37 cellular contexts compared by ENCODE assay signal in genomic region chr15:68489426-68489825, GRCh38. TPM values are rescaled to one million over a fixed set of nuclear protein-coding genes. Genes with fewer than 3 reads are reported as not detected.
DNase-seq lines count a peak whose midpoint lies in the region; ATAC-seq, FAIRE-seq and TF ChIP-seq lines count a peak whose summit lies in the region.
"Had no signal": no experiment of that assay in that cellular context is flagged by ENCODE, and none has a peak within 500 bp of the region (broad histone marks: within the 10 kb centered on the region; RNA-seq: fewer than 3 reads in every experiment).

No MANE protein-coding gene starts in this region.

- H3K27ac ChIP-seq in ascending aorta (peak overlapping the region; percentile 44 to 93), mesenchymal stem cell (ENCODE audit: low read length, poor library complexity, severe bottlenecking) (peak overlapping the region; percentile 96)
- no peak overlapping the region for H3K27ac ChIP-seq in CD4-positive, alpha-beta T cell (ENCODE audit: low read depth, low read length)
- H3K27ac ChIP-seq: 22Rv1, psoas muscle, sigmoid colon, SJCRH30, WERI-Rb-1 had no signal

- H2BK15ac ChIP-seq in mesenchymal stem cell (ENCODE audit: low read depth, poor library complexity, severe bottlenecking) = no peak overlapping the region

- peaks cover 45% of the 10 kb centered on the region for H3K27me3 Mint-ChIP-seq in CD4-positive, alpha-beta T cell

- no peak overlapping the region for H2AK5ac ChIP-seq in mesenchymal stem cell (ENCODE audit: low read length, severe bottlenecking)

- H2AFZ ChIP-seq in mesenchymal stem cell (ENCODE audit: low read depth, low read length) = no peak overlapping the region

- H4K8ac ChIP-seq in mesenchymal stem cell (ENCODE audit: low read length) = no peak overlapping the region

- H2BK120ac ChIP-seq in mesenchymal stem cell (ENCODE audit: low read depth, low read length) = no peak overlapping the region

- H3K36me3 Mint-ChIP-seq in CD4-positive, alpha-beta T cell (ENCODE audit: low read depth) = no peaks in the 10 kb centered on the region
- H3K36me3 Mint-ChIP-seq: activated naive CD4-positive, alpha-beta T cell treated with anti-CD3 and anti-CD28 coated beads, Interleukin-2, amount 50 U/mL, for 72 hours; CD8-positive, alpha-beta memory T cell; mesothelial cell of epicardium; type B pancreatic cell had no signal

- FAIRE-seq in urothelium cell line (lab: Jason Lieb, UNC) = peak; percentile 83
- FAIRE-seq: GM12891, islet of Langerhans had no signal

- H3K4me3 ChIP-seq in ascending aorta (no peak overlapping the region), mesenchymal stem cell (ENCODE audit: insufficient read depth in 1 of 2, low read depth in 1 of 2, low read length in 2 of 2) (no peak overlapping the region)
- H3K4me3 ChIP-seq: MG63, psoas muscle, sigmoid colon, SJCRH30 had no signal

- H3K4me3 Mint-ChIP-seq in CD4-positive, alpha-beta T cell = no peak overlapping the region
- H3K4me3 Mint-ChIP-seq: activated CD4-positive, alpha-beta T cell treated with anti-CD3 and anti-CD28 coated beads, Interleukin-2, amount 10 ng/mL, durations not matched to agents 24 days and 14 days; CD8-positive, alpha-beta memory T cell; effector memory CD8-positive, alpha-beta T cell; mesothelial cell of epicardium; naive thymus-derived CD4-positive, alpha-beta T cell; type B pancreatic cell had no signal

- intact Hi-C loops in ascending aorta (cut with DNase I) = loop anchor here (5.0 kb wide), 2 partner anchors 48 to 137 kb away; no protein-coding TSS in a partner anchor
- intact Hi-C loops in CD4-positive, alpha-beta T cell (cut with DNase I, micrococcal nuclease) = no loop called here

- POLR2A ChIA-PET in CD4-positive, alpha-beta T cell (lab: Charles Lee) = no interaction called here

- H3K9ac ChIP-seq in mesenchymal stem cell (ENCODE audit: low read length) = no peak overlapping the region

- ATAC-seq in GM18868 (IDR thresholded peaks at IDR 0.05; ENCODE audit: unreplicated experiment) (no peak), GM21528 (IDR thresholded peaks at IDR 0.05; ENCODE audit: low FRiP score, unreplicated experiment) (no peak)
- ATAC-seq in CD4-positive, alpha-beta T cell (ENCODE audit: poor library complexity) = no peak
- ATAC-seq: activated naive CD4-positive, alpha-beta T cell treated with anti-CD3 and anti-CD28 coated beads, Interleukin-2, amount 50 U/mL, for 72 hours; effector memory CD8-positive, alpha-beta T cell; naive thymus-derived CD4-positive, alpha-beta T cell; Panc1; psoas muscle had no signal

- H3K36me3 ChIP-seq in ascending aorta = no peaks in the 10 kb centered on the region
- no peaks in the 10 kb centered on the region for H3K36me3 ChIP-seq in mesenchymal stem cell (ENCODE audit: control insufficient read depth in 1 of 2, insufficient read depth in 2 of 2, low read depth in 1 of 2, low read length in 2 of 2)
- H3K36me3 ChIP-seq: MG63, sigmoid colon, SJCRH30, WERI-Rb-1 had no signal

- H3K9me3 Mint-ChIP-seq in CD4-positive, alpha-beta T cell = no peaks in the 10 kb centered on the region
- H3K9me3 Mint-ChIP-seq: activated CD4-positive, alpha-beta T cell treated with anti-CD3 and anti-CD28 coated beads, Interleukin-2, amount 10 ng/mL, durations not matched to agents 24 days and 14 days; activated naive CD4-positive, alpha-beta T cell treated with anti-CD3 and anti-CD28 coated beads, Interleukin-2, amount 50 U/mL, for 72 hours; CD8-positive, alpha-beta memory T cell; effector memory CD8-positive, alpha-beta T cell; type B pancreatic cell had no signal

- peaks cover 15 to 39% of the 10 kb centered on the region in 2 donors for H3K4me1 ChIP-seq in ascending aorta
- H3K4me1 ChIP-seq in mesenchymal stem cell (ENCODE audit: control insufficient read depth, insufficient read depth, low read depth, low read length) = peaks cover 47% of the 10 kb centered on the region
- H3K4me1 ChIP-seq: psoas muscle, SJCRH30 had no signal

- no peaks in the 10 kb centered on the region for H3K27me3 ChIP-seq in ascending aorta
- no peaks in the 10 kb centered on the region for H3K27me3 ChIP-seq in mesenchymal stem cell (ENCODE audit: control insufficient read depth in 1 of 2, insufficient read depth in 1 of 2, low read length in 2 of 2)
- peaks cover 10% of the 10 kb centered on the region for H3K27me3 ChIP-seq in CD4-positive, alpha-beta T cell (ENCODE audit: control insufficient read depth, insufficient read depth, low read length)
- H3K27me3 ChIP-seq: MG63, sigmoid colon, SJCRH30 had no signal

- H3K4ac ChIP-seq in mesenchymal stem cell (ENCODE audit: low read depth in 1 of 2, low read length in 2 of 2) = no peak overlapping the region

- no peak overlapping the region for H3K4me2 ChIP-seq in mesenchymal stem cell (ENCODE audit: low read length, poor library complexity, severe bottlenecking)

- H3K4me1 Mint-ChIP-seq in CD4-positive, alpha-beta T cell (ENCODE audit: low read depth) = no peaks in the 10 kb centered on the region
- H3K4me1 Mint-ChIP-seq: activated CD4-positive, alpha-beta T cell treated with anti-CD3 and anti-CD28 coated beads, Interleukin-2, amount 10 ng/mL, durations not matched to agents 24 days and 14 days; CD8-positive, alpha-beta memory T cell had no signal

- no peak overlapping the region for H4K91ac ChIP-seq in mesenchymal stem cell (ENCODE audit: low read length)

- DNase-seq in DMS53 (lab: John Stamatoyannopoulos, UW) (peak; percentile 18), DMS53 treated with DMSO at 0.1 percent for 48 hours (lab: John Stamatoyannopoulos, UW; ENCODE audit: unreplicated experiment) (no peak), ascending aorta (ENCODE audit: low spot score in 2 of 2) (peak in 1 of 2 donors; percentile 13), mesenchymal stem cell (no peak), urothelium cell line (ENCODE audit: low spot score) (no peak)
- DNase-seq in CD4-positive, alpha-beta T cell = no peak
- DNase-seq: activated CD4-positive, alpha-beta T cell treated with anti-CD3 and anti-CD28 coated beads, Interleukin-2, amount 10 ng/mL, durations not matched to agents 24 days and 14 days; activated effector memory CD4-positive, alpha-beta T cell treated with Interleukin-2 at 50 U/mL for 16 hours; caudate nucleus; CD8-positive, alpha-beta memory T cell; DMS 273 treated with DMSO at 0.1 percent for 48 hours; effector memory CD8-positive, alpha-beta T cell; erythroblast; glutamatergic neuron; H7; KG1; MG63; naive thymus-derived CD4-positive, alpha-beta T cell; NCI-H1105; NCI-H1930; NCI-H2171 treated with DMSO at 0.1 percent for 48 hours; NCI-H510A treated with DMSO at 0.1 percent for 48 hours; psoas muscle; sigmoid colon; SJCRH30; stimulated activated CD4-positive, alpha-beta T cell treated with anti-CD3 and anti-CD28 coated beads, Interleukin-4, amount 100 ng/mL, for 24 hours; T1000; WERI-Rb-1 had no signal

- WGBS in mesenchymal stem cell = 69% methylated on average over 2 of the region's 3 CpGs

- TF ChIP-seq CTCF in ascending aorta (IDR thresholded peaks at IDR 0.05) = no peak
- TF ChIP-seq CTCF in CD4-positive, alpha-beta T cell (IDR thresholded peaks at IDR 0.05) = no peak

- H2BK5ac ChIP-seq in mesenchymal stem cell (ENCODE audit: low read depth, low read length, poor library complexity, severe bottlenecking) = peak overlapping the region; percentile 88

- no peaks in the 10 kb centered on the region for H3K79me1 ChIP-seq in mesenchymal stem cell (replicated peaks; ENCODE audit: low read length, poor library complexity, severe bottlenecking)

- H3K18ac ChIP-seq in mesenchymal stem cell (ENCODE audit: low read depth in 1 of 2, low read length in 2 of 2) = peak overlapping the region in 1 of 2 experiments; percentile 25

- peak overlapping the region in 1 of 2 experiments; percentile 38 for H2BK12ac ChIP-seq in mesenchymal stem cell (ENCODE audit: low read length in 2 of 2)

- H3K9me3 ChIP-seq in ascending aorta = no peaks in the 10 kb centered on the region
- peaks cover 3% of the 10 kb centered on the region for H3K9me3 ChIP-seq in mesenchymal stem cell (ENCODE audit: control insufficient read depth, low read length)
- H3K9me3 ChIP-seq in CD4-positive, alpha-beta T cell (ENCODE audit: control insufficient read depth, low read length) = no peaks in the 10 kb centered on the region
- H3K9me3 ChIP-seq: MG63, psoas muscle, sigmoid colon, SJCRH30 had no signal

- H3K27ac Mint-ChIP-seq in CD4-positive, alpha-beta T cell = no peak overlapping the region
- H3K27ac Mint-ChIP-seq: activated CD4-positive, alpha-beta T cell treated with anti-CD3 and anti-CD28 coated beads, Interleukin-2, amount 10 ng/mL, durations not matched to agents 24 days and 14 days; activated naive CD4-positive, alpha-beta T cell treated with anti-CD3 and anti-CD28 coated beads, Interleukin-2, amount 50 U/mL, for 72 hours; CD8-positive, alpha-beta memory T cell; effector memory CD8-positive, alpha-beta T cell; mesothelial cell of epicardium; naive thymus-derived CD4-positive, alpha-beta T cell; type B pancreatic cell had no signal

- H3K14ac ChIP-seq in mesenchymal stem cell (ENCODE audit: low read length in 2 of 2) = no peak overlapping the region

- H3K23ac ChIP-seq in mesenchymal stem cell (ENCODE audit: low read length in 2 of 2) = no peak overlapping the region

- CTCF ChIA-PET in CD4-positive, alpha-beta T cell (lab: Charles Lee) = no interaction called here

RNA-seq across cellular contexts. Expression of gene ITGA11, which starts 57.5 kb away (rescaled TPM):
- total RNA-seq in ascending aorta = 136 TPM
- 146 TPM for polyA plus RNA-seq in mesenchymal stem cell (2013, experiment 1 of 2)
- 150 TPM for polyA plus RNA-seq in mesenchymal stem cell (2013, experiment 2 of 2)
- under 1 TPM; 0.08 to 0.20 TPM for total RNA-seq in CD4-positive, alpha-beta T cell
- total RNA-seq: CD8-positive, alpha-beta memory T cell; SJCRH30 had no signal
- polyA plus RNA-seq: CD8-positive, alpha-beta memory T cell had no signal

Comparison
In these comparisons a context has a peak if more than half of its experiments do, and no peak if none do; other contexts are left out.
1. RNA of gene ITGA11, which starts 57.5 kb away (total RNA-seq): 136 TPM in ascending aorta (single experiment); 0.08 to 0.20 TPM in CD4-positive, alpha-beta T cell; every median in the first group is over 100 times any median in the second.